8 cellular contexts compared by ENCODE assay signal in the genomic region with DNA sequence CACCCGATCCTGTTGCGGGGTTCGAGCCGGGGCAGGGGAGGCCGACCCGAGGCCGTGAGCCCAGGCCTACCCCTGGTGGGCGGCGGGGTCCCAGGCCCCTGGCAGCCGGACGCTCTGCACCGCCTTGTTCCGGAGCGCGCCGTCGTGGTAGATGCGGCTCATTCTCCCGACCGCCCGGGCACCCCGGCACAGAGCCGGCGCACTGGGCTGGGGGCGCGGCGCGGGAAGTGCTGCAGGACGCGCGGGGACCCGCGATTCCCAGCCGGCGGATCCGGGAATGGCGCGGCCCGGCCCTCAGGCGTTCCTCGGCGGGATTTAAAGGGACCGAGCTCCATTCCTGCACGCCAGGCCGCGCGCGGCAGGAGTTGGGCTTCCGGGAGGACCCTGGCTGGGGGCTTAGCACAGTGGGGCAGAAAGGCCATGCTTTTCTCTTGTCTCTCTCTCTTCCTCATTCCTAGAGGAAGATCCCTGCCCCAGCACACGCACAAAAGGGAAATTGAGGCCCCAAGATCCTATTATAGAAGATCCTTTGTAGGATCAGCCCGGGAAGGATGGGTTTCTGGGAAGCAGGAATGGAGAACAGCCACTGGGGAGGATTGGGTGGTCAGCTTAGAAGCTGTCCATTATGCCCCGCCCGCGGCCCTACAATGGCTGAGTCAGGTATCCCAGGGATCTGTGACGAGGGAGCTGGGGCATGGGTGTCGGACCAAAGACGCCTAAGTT. TPM values are rescaled to one million over a fixed set of nuclear protein-coding genes. Genes with fewer than 3 reads are reported as not detected.
A peak's percentile ranks its signal among the peaks of the same experiment; 100 is the strongest.
DNase-seq lines count a peak whose midpoint lies in the region; ATAC-seq and TF ChIP-seq lines count a peak whose summit lies in the region.

ARPIN (minus strand) TSS at position 279 of the 723 bp plus-strand sequence; CDS start at position 162, 117 bp downstream.

- DNase-seq in AG10803 (ENCODE audit: low read depth) (peak; percentile 48), HT-29 (ENCODE audit: low spot score) (peak; percentile 70), glomerular visceral epithelial cell (ENCODE audit: extremely low spot score) (peak; percentile 58), neural crest cell (ENCODE audit: low read depth, low spot score) (peak; percentile 59), UCSD-AML1 (lab: John Stamatoyannopoulos, UW; ENCODE audit: unreplicated experiment) (no peak), pons (ENCODE audit: low spot score) (no peak)

- no peak for TF ChIP-seq POLR2A in GM18505 (IDR thresholded peaks at IDR 0.05; ENCODE audit: borderline replicate concordance, extremely low read depth, insufficient read depth, insufficient read length)

- no peak within 1 kb of the TSS for H3K27ac Mint-ChIP-seq in activated naive CD4-positive, alpha-beta T cell treated with anti-CD3 and anti-CD28 coated beads, Interleukin-2, amount 50 U/mL, for 24 hours
- peak within 1 kb of the TSS; percentile 92 for H3K27ac Mint-ChIP-seq in neural crest cell (ENCODE audit: unreplicated experiment)

- ATAC-seq in GM18505 (IDR thresholded peaks at IDR 0.05; ENCODE audit: unreplicated experiment), result no peak

- peaks cover 7% of the 10 kb centered on the region for H3K4me1 Mint-ChIP-seq in activated naive CD4-positive, alpha-beta T cell treated with anti-CD3 and anti-CD28 coated beads, Interleukin-2, amount 50 U/mL, for 24 hours
- peaks cover 29% of the 10 kb centered on the region for H3K4me1 Mint-ChIP-seq in neural crest cell

- no peaks in the 10 kb centered on the region for H3K9me3 Mint-ChIP-seq in activated naive CD4-positive, alpha-beta T cell treated with anti-CD3 and anti-CD28 coated beads, Interleukin-2, amount 50 U/mL, for 24 hours
- H3K9me3 Mint-ChIP-seq in neural crest cell, result no peaks in the 10 kb centered on the region

- peak within 1 kb of the TSS; percentile 71 for H3K4me3 ChIP-seq in AG10803 (ENCODE audit: low read length)

- no peaks in the 10 kb centered on the region for H3K36me3 Mint-ChIP-seq in activated naive CD4-positive, alpha-beta T cell treated with anti-CD3 and anti-CD28 coated beads, Interleukin-2, amount 50 U/mL, for 24 hours
- peaks cover 6% of the 10 kb centered on the region for H3K36me3 Mint-ChIP-seq in neural crest cell (ENCODE audit: low read depth)

- peaks cover 31% of the 10 kb centered on the region for H3K27me3 Mint-ChIP-seq in activated naive CD4-positive, alpha-beta T cell treated with anti-CD3 and anti-CD28 coated beads, Interleukin-2, amount 50 U/mL, for 24 hours
- H3K27me3 Mint-ChIP-seq in neural crest cell (ENCODE audit: low read depth), result no peaks in the 10 kb centered on the region

- TF ChIP-seq CTCF in AG10803 (conservative IDR thresholded peaks at IDR 0.05; ENCODE audit: low read length) (no peak), neural crest cell (conservative IDR thresholded peaks at IDR 0.05) (no peak)

- H3K4me3 Mint-ChIP-seq in activated naive CD4-positive, alpha-beta T cell treated with anti-CD3 and anti-CD28 coated beads, Interleukin-2, amount 50 U/mL, for 24 hours, result peak within 1 kb of the TSS; percentile 26
- H3K4me3 Mint-ChIP-seq in neural crest cell, result peak within 1 kb of the TSS; percentile 86

RNA-seq across cellular contexts. Expression of gene ARPIN, which starts in this region (rescaled TPM):
- 4.7 and 7.9 TPM in 2 replicates for total RNA-seq in HT-29 (2014; rRNA removed; shearing (Covaris generic))
- total RNA-seq in neural crest cell, result 26.0 and 26.6 TPM in 2 replicates

Comparison
In these comparisons a context has a peak if more than half of its experiments do, and no peak if none do; other contexts are left out.
1. DNase-seq: peak in AG10803 (single experiment), HT-29 (single experiment), glomerular visceral epithelial cell (single experiment) and neural crest cell (single experiment); none in UCSD-AML1 (single experiment) and pons (single experiment).